24 cellular contexts compared by ENCODE assay signal in the genomic region with DNA sequence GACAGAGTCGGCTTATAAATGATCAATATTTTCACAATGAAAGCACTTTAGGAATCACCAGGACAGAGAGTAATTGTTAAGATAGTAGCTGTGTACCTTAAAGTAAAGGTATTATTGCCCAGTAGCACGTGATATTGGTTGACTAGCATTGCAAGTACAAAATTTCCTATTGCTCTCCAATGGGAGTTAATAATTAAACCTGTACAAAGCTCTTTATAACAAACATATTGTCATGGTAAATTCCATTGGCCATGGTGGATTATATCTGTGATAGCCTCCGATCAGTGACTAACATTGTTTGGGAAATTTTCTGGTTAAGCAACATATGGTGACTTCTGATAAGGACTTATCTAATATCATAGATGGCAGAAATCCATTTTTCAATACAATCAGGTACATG.
"Had no signal": no experiment of that assay in that cellular context is flagged by ENCODE, and none has a peak within 500 bp of the region (broad histone marks: within the 10 kb centered on the region; RNA-seq: fewer than 3 reads in every experiment).

No MANE protein-coding gene starts in this region.

- FAIRE-seq: endometrium, keratinocyte had no signal

- H3K27me3 ChIP-seq: esophagus squamous epithelium, neural progenitor cell, tibial nerve, upper lobe of left lung had no signal

- ATAC-seq: effector memory CD8-positive, alpha-beta T cell; heart right ventricle; left lobe of liver; right cardiac atrium; stimulated activated naive B cell treated with anti-CD40 and anti-IgM and Interleukin-4, amounts not matched to agents 10 μg/mL and 1 μg/mL and 100 μg/mL, for 72 hours had no signal

- H3K4me2 ChIP-seq: neural progenitor cell had no signal

- H3K9ac ChIP-seq: neural progenitor cell had no signal

- H3K36me3 ChIP-seq: esophagus squamous epithelium, heart right ventricle, neural progenitor cell, prostate gland, thoracic aorta, tibial nerve, upper lobe of left lung had no signal

- H3K27ac ChIP-seq: esophagus squamous epithelium, heart right ventricle, neural progenitor cell, prostate gland, skin epidermis, thoracic aorta, tibial nerve, upper lobe of left lung had no signal

- H3K4me3 ChIP-seq: esophagus squamous epithelium, heart right ventricle, lung, neural progenitor cell, prostate gland, skin epidermis, thoracic aorta, tibial nerve, upper lobe of left lung had no signal

- H2AFZ ChIP-seq: neural progenitor cell had no signal

- DNase-seq: cortex of kidney; effector memory CD8-positive, alpha-beta T cell; erythroblast; esophagus squamous epithelium; foreskin melanocyte; glutamatergic neuron; heart right ventricle; hypothalamus; immature natural killer cell; naive B cell; right cardiac atrium; stimulated activated CD4-positive, alpha-beta T cell treated with anti-CD3 and anti-CD28 coated beads, Interleukin-15, amount 100 ng/mL, for 24 hours; stimulated activated CD4-positive, alpha-beta T cell treated with anti-CD3 and anti-CD28 coated beads, Interleukin-2, amount 100 ng/mL, for 48 hours; stimulated activated naive B cell treated with anti-CD40 and anti-IgM and Interleukin-4, amounts not matched to agents 10 μg/mL and 1 μg/mL and 100 μg/mL, for 72 hours; upper lobe of left lung had no signal

- H3K4me1 ChIP-seq: esophagus squamous epithelium, heart right ventricle, prostate gland, tibial nerve had no signal

- H3K9me3 ChIP-seq: esophagus squamous epithelium, prostate gland, thoracic aorta, tibial nerve, upper lobe of left lung had no signal
